8 cellular contexts compared by ENCODE assay signal in the genomic region with DNA sequence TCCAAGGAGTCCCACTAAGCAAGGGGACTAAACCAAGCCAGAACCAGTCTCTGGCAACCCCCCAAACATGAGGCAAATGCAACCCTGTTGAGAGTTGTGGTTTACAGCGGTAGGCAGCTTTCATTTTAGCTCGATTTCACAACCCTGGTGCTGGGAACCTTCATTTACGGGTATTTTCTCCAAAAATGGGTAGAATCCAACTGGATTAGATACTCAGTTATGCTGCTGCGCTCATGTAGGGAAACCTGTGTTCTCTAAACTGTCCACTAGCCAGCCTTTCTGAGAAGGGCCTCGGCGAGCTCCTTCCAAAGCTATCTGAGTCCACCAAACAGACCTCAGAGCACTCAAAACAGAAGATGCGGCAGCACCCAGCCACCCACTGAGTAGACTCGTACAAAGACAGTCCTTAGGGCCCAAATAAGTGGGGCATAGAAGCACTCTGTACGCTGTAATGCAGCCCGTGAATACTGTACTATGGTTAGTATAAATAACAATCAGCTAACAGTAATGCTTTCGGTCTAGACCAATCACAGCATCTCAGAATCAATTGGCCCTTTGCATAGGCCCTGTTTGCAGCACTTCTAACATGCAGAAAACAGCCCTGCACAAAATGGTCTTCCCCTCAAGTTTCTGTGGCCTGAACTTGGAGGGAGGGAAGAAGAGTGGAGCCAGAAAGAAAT.
A peak's percentile ranks its signal among the peaks of the same experiment; 100 is the strongest.
DNase-seq lines count a peak whose midpoint lies in the region; ATAC-seq and TF ChIP-seq lines count a peak whose summit lies in the region.

No MANE protein-coding gene starts in this region.

- H3K4me1 ChIP-seq in tibial artery: peaks cover 0 to 51% (median 22%) of the 10 kb centered on the region in 4 donors

- peak; percentile 58 for ATAC-seq in GM18909 (IDR thresholded peaks at IDR 0.05; ENCODE audit: poor library complexity, unreplicated experiment)
- ATAC-seq in HG02885 (IDR thresholded peaks at IDR 0.05; ENCODE audit: poor library complexity, unreplicated experiment): peak; percentile 63

- H3K27me3 ChIP-seq in tibial artery: no peaks in the 10 kb centered on the region

- H3K4me3 ChIP-seq in fibroblast of the aortic adventitia (ENCODE audit: low read depth, low read length) (no peak overlapping the region), tibial artery (no peak overlapping the region)

- peak overlapping the region; percentile 52 to 55 for H3K27ac ChIP-seq in tibial artery

- no peak for TF ChIP-seq CTCF in fibroblast of the aortic adventitia (IDR thresholded peaks at IDR 0.05; ENCODE audit: insufficient read depth, low read length)
- TF ChIP-seq CTCF in tibial artery (IDR thresholded peaks at IDR 0.05): no peak

- peak in 3 of 5 donors; percentile 40 to 75 (median 57) for DNase-seq in T-helper 1 cell
- DNase-seq in fibroblast of the aortic adventitia (ENCODE audit: low read depth): peak; percentile 83
- DNase-seq in tibial artery: peak; percentile 65 to 84
- DNase-seq in NCI-H1417 (lab: John Stamatoyannopoulos, UW): no peak
- DNase-seq in NCI-H69 (lab: John Stamatoyannopoulos, UW): no peak
- no peak for DNase-seq in inferior parietal cortex (ENCODE audit: extremely low spot score)

- peaks cover 35 to 54% (median 53%) of the 10 kb centered on the region in 3 donors for H3K36me3 ChIP-seq in tibial artery

- no peaks in the 10 kb centered on the region for H3K9me3 ChIP-seq in tibial artery

- intact Hi-C loops in tibial artery (cut with DNase I; ENCODE audit: low total_unique reads): no loop called here

Comparison
In these comparisons a context has a peak if more than half of its experiments do, and no peak if none do; other contexts are left out.
1. DNase-seq: peak in T-helper 1 cell (3 of 5), fibroblast of the aortic adventitia (single experiment) and tibial artery (2 of 2); none in NCI-H1417 (0 of 3), NCI-H69 (single experiment) and inferior parietal cortex (single experiment).